8 cellular contexts compared by ENCODE assay signal in genomic region chr3:115239717-115240116, GRCh38.
DNase-seq lines count a peak whose midpoint lies in the region; ATAC-seq and TF ChIP-seq lines count a peak whose summit lies in the region.

No MANE protein-coding gene starts in this region.

- no peak for ATAC-seq in HG03280 (IDR thresholded peaks at IDR 0.05; ENCODE audit: unreplicated experiment)
- no peak for ATAC-seq in activated T-cell treated with anti-CD3 and anti-CD28 coated beads, Interleukin-2, amount 50 U/mL, for 4 hours
- no peak for ATAC-seq in GM21786 (IDR thresholded peaks at IDR 0.05; ENCODE audit: unreplicated experiment)
- no peak for ATAC-seq in GM21723 (IDR thresholded peaks at IDR 0.05; ENCODE audit: unreplicated experiment)

- peaks cover 17% of the 10 kb centered on the region for H3K4me1 ChIP-seq in endocrine pancreas (ENCODE audit: control insufficient read depth, insufficient read depth, low read length)

- no peaks in the 10 kb centered on the region for H3K9me3 ChIP-seq in endocrine pancreas (ENCODE audit: control insufficient read depth, low read length)

- no peaks in the 10 kb centered on the region for H3K27me3 Mint-ChIP-seq in neural crest cell (ENCODE audit: low read depth)
- H3K27me3 Mint-ChIP-seq in activated T-cell treated with anti-CD3 and anti-CD28 coated beads, Interleukin-2, amount 50 U/mL, for 4 hours (ENCODE audit: low read depth): no peaks in the 10 kb centered on the region

- H3K27me3 ChIP-seq in endocrine pancreas (ENCODE audit: control insufficient read depth, insufficient read depth, low read length): no peaks in the 10 kb centered on the region

- DNase-seq in ELR (ENCODE audit: low read depth) (peak; percentile 98), NCI-H524 treated with DMSO at 0.1 percent for 48 hours (lab: John Stamatoyannopoulos, UW) (peak; percentile 92), neural crest cell (ENCODE audit: low read depth, low spot score) (no peak)
- no peak for DNase-seq in activated T-cell treated with anti-CD3 and anti-CD28 coated beads, Interleukin-2, amount 50 U/mL, for 4 hours

- peak overlapping the region; percentile 37 for H3K4me3 ChIP-seq in endocrine pancreas (ENCODE audit: control insufficient read depth, insufficient read depth, low read length)

- no peaks in the 10 kb centered on the region for H3K36me3 Mint-ChIP-seq in neural crest cell (ENCODE audit: low read depth)
- H3K36me3 Mint-ChIP-seq in activated T-cell treated with anti-CD3 and anti-CD28 coated beads, Interleukin-2, amount 50 U/mL, for 4 hours (ENCODE audit: insufficient read depth): no peaks in the 10 kb centered on the region

- H3K36me3 ChIP-seq in endocrine pancreas (ENCODE audit: control insufficient read depth, insufficient read depth, low read length): no peaks in the 10 kb centered on the region

- no peak overlapping the region for H3K4me3 Mint-ChIP-seq in neural crest cell
- H3K4me3 Mint-ChIP-seq in activated T-cell treated with anti-CD3 and anti-CD28 coated beads, Interleukin-2, amount 50 U/mL, for 4 hours: no peak overlapping the region

- peaks cover 8% of the 10 kb centered on the region for H3K9me3 Mint-ChIP-seq in neural crest cell
- no peaks in the 10 kb centered on the region for H3K9me3 Mint-ChIP-seq in activated T-cell treated with anti-CD3 and anti-CD28 coated beads, Interleukin-2, amount 50 U/mL, for 4 hours

- H3K9ac ChIP-seq in endocrine pancreas (ENCODE audit: control insufficient read depth, insufficient read depth, low read length): no peak overlapping the region

- peaks cover 4% of the 10 kb centered on the region for H3K4me1 Mint-ChIP-seq in neural crest cell
- no peaks in the 10 kb centered on the region for H3K4me1 Mint-ChIP-seq in activated T-cell treated with anti-CD3 and anti-CD28 coated beads, Interleukin-2, amount 50 U/mL, for 4 hours (ENCODE audit: low read depth)

- TF ChIP-seq CTCF in neural crest cell (conservative IDR thresholded peaks at IDR 0.05): no peak

- H3K27ac Mint-ChIP-seq in neural crest cell (ENCODE audit: unreplicated experiment): peak overlapping the region; percentile 32

Comparison
In these comparisons a context has a peak if more than half of its experiments do, and no peak if none do; other contexts are left out.
1. DNase-seq: peak in ELR (single experiment) and NCI-H524 treated with DMSO at 0.1 percent for 48 hours (single experiment); none in neural crest cell (single experiment) and activated T-cell treated with anti-CD3 and anti-CD28 coated beads, Interleukin-2, amount 50 U/mL, for 4 hours (single experiment).